In the genomic region with DNA sequence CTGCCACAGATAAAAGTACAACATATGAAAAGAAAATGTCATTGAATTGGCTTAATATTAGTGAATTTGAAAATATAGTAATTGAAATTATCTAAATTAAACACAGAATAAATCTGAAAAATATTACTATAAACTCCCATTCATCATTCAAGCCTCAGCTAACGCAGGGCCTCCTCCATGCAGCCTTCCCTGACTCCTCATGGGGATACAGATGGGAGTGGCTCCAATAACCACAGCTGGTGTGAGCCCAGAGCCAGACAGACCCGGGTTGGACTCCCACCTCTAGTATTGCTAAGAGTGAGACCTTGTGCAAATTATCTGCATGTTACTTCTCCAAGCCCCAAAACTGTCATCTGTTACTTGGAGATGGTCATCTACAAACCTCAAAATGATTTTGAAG, we compare ENCODE assay signal across 8 cellular contexts. TPM values are rescaled to one million over a fixed set of nuclear protein-coding genes. Genes with fewer than 3 reads are reported as not detected.
"Had no signal": no experiment of that assay in that cellular context is flagged by ENCODE, and none has a peak within 500 bp of the region (broad histone marks: within the 10 kb centered on the region; RNA-seq: fewer than 3 reads in every experiment).

No MANE protein-coding gene starts in this region.

- DNase-seq: GDM1, GF-D8 had no signal

- FAIRE-seq: G401.6, GM12878, GM12892, GM18507, GM19239 had no signal

- ATAC-seq: GM12878 had no signal

- H3K4me3 ChIP-seq: GM12878 had no signal

RNA-seq across cellular contexts. Expression of a gene that starts 44.9 kb away (rescaled TPM):
- total RNA-seq: G401 had no signal
